8 cellular contexts compared by ENCODE assay signal in the genomic region with DNA sequence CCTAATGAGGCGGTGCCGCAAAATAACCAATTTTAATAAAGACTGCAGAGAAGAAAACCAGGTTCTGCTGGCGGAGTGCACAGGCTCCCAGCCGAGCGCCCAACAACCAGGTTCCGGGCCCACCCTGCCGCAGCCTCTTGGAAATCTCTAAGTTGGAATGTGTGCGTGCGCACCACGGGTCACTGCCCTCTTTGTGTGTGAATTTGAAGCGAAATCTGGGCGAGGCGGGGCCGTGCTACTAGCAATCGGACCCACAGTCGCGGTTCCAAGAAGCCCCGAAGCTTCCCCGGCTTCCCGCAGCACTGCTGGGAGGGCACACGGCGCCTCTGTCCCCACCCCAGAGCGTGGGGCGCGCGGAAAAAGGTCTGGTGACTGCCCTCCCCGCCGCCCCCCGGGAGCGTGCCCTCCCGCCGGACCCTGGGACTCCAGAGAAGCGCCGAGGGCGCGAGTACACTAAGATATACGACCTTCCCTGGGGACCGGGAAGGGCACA. TPM values are rescaled to one million over a fixed set of nuclear protein-coding genes. Genes with fewer than 3 reads are reported as not detected.
DNase-seq lines count a peak whose midpoint lies in the region; ATAC-seq, FAIRE-seq and TF ChIP-seq lines count a peak whose summit lies in the region.

No MANE protein-coding gene starts in this region.

- H2AFZ ChIP-seq in GM12878 (ENCODE audit: control insufficient read depth, low read depth, low read length), result peak overlapping the region; percentile 51

- no peaks in the 10 kb centered on the region for H4K20me1 ChIP-seq in GM12878 (ENCODE audit: control insufficient read depth, insufficient read depth)

- TF ChIP-seq EP300 in GM12878 (IDR thresholded peaks at IDR 0.05; ENCODE audit: borderline replicate concordance in 1 of 2, control insufficient read depth in 1 of 2, low read depth in 2 of 2, low read length in 2 of 2), result no peak

- SMC1A ChIA-PET in GM12878 (lab: Charles Lee; ENCODE audit: uncharacterized antibody, unreplicated experiment), result interaction anchor here (0.6 to 16.2 kb wide), 12 partner anchors 11 to 109 kb away, joined by 3 to 284 read pairs (median 4); no protein-coding TSS in a partner anchor

- TSS peak; percentile 85 for BruUV-seq in GM12878 (replicated peaks; lab: Mats Ljungman, UMichigan)

- H3K9me3 ChIP-seq in SJCRH30 (replicated peaks) (no peaks in the 10 kb centered on the region), GM12878 (replicated peaks; ENCODE audit: control insufficient read depth, insufficient read depth, low read length) (no peaks in the 10 kb centered on the region), iPS-18a (ENCODE audit: control insufficient read depth, low read depth, low read length) (no peaks in the 10 kb centered on the region), skeletal muscle satellite cell (replicated peaks; ENCODE audit: low read length) (no peaks in the 10 kb centered on the region)

- peak; percentile 25 for DNase-seq in activated gamma-delta T cell treated with Interleukin-2 at 50 U/mL for 16 hours
- no peak for DNase-seq in activated gamma-delta T cell (lab: John Stamatoyannopoulos, UW)
- DNase-seq in SJCRH30, result peak; percentile 64 to 71
- DNase-seq in GM12878 (ENCODE audit: low read depth, low spot score), result no peak
- DNase-seq in NCI-H2029 (lab: John Stamatoyannopoulos, UW), result no peak

- H3K36me3 ChIP-seq in SJCRH30, result no peaks in the 10 kb centered on the region
- H3K36me3 ChIP-seq in GM12878 (ENCODE audit: control insufficient read depth in 2 of 2, insufficient read depth in 2 of 2, low read length in 1 of 2), result peaks cover 0 to 12% of the 10 kb centered on the region in 2 experiments; a peak in 1 of 4 replicates
- H3K36me3 ChIP-seq in iPS-18a (ENCODE audit: control insufficient read depth, low read depth, low read length), result no peaks in the 10 kb centered on the region
- no peaks in the 10 kb centered on the region for H3K36me3 ChIP-seq in skeletal muscle satellite cell (ENCODE audit: insufficient read depth, low read length)

- H3K27ac ChIP-seq in SJCRH30, result peak overlapping the region; percentile 50; the same call in 1 of the 2 replicates
- H3K27ac ChIP-seq in GM12878 (ENCODE audit: control insufficient read depth, insufficient read depth), result peak overlapping the region; percentile 91
- H3K27ac ChIP-seq in iPS-18a (ENCODE audit: low read length), result peak overlapping the region; percentile 24

- no peak for TF ChIP-seq CTCF in GM12878 (IDR thresholded peaks at IDR 0.05 in 2 of 3, conservative IDR thresholded peaks at IDR 0.05 in 1 of 3; ENCODE audit: control insufficient read depth in 2 of 3, extremely low read depth in 1 of 3, insufficient read depth in 1 of 3, low read depth in 3 of 3, low read length in 3 of 3)

- H3K4me3 ChIP-seq in SJCRH30, result peak overlapping the region; percentile 75
- peak overlapping the region; percentile 100 for H3K4me3 ChIP-seq in GM12878
- peak overlapping the region; percentile 88 for H3K4me3 ChIP-seq in iPS-18a (ENCODE audit: low read length)
- H3K4me3 ChIP-seq in skeletal muscle satellite cell (ENCODE audit: low read length), result peak overlapping the region; percentile 82

- H3K4me1 ChIP-seq in SJCRH30, result peaks cover 6% of the 10 kb centered on the region
- peaks cover 30% of the 10 kb centered on the region for H3K4me1 ChIP-seq in GM12878 (ENCODE audit: control insufficient read depth, insufficient read depth, low read length)
- H3K4me1 ChIP-seq in iPS-18a (ENCODE audit: control insufficient read depth, low read depth, low read length), result peaks cover 24% of the 10 kb centered on the region
- H3K4me1 ChIP-seq in skeletal muscle satellite cell (ENCODE audit: control insufficient read depth, insufficient read depth, low read length), result peaks cover 33% of the 10 kb centered on the region

- H3K9ac ChIP-seq in GM12878 (ENCODE audit: control insufficient read depth, insufficient read depth, low read length) (peak overlapping the region; percentile 82), iPS-18a (ENCODE audit: low read length) (peak overlapping the region; percentile 78), skeletal muscle satellite cell (ENCODE audit: low read depth, low read length) (peak overlapping the region; percentile 76)

- POLR2A ChIA-PET in GM12878 (lab: Charles Lee), result interaction anchor here (0.6 to 11.5 kb wide), 11 partner anchors 8 to 1932 kb away, joined by 3 to 132 read pairs (median 4); no protein-coding TSS in a partner anchor

- ATAC-seq in HG03095 (IDR thresholded peaks at IDR 0.05; ENCODE audit: unreplicated experiment) (peak; percentile 10), GM12878 (peak; percentile 12)

- FAIRE-seq in GM12878 (lab: Jason Lieb, UNC), result no peak

- peak; percentile 3; the same call in 1 of the 2 replicates for TF ChIP-seq POLR2A in GM12878 (IDR thresholded peaks at IDR 0.05; ENCODE audit: low read depth, low read length)

- intact Hi-C loops in GM12878 (cut with micrococcal nuclease; ENCODE audit: unreplicated experiment), result loop anchor here (1.0 kb wide), 2 partner anchors 14 to 96 kb away; no protein-coding TSS in a partner anchor

- in situ Hi-C loops in GM12878 (cut with MboI), result no loop called here

- 0% methylated on average over 32 of the region's 38 CpGs for WGBS in GM12878 (ENCODE audit: insufficient coverage, insufficient replicate concordance, low lambda C conversion rate, missing lambda C conversion rate)

- H3K27me3 ChIP-seq in SJCRH30 (peaks cover 12% of the 10 kb centered on the region), GM12878 (replicated peaks in 1 of 2; ENCODE audit: control insufficient read depth in 2 of 2, insufficient read depth in 2 of 2, low read length in 1 of 2) (no peaks in the 10 kb centered on the region), iPS-18a (ENCODE audit: control insufficient read depth, insufficient read depth, low read length) (peaks cover 39% of the 10 kb centered on the region), skeletal muscle satellite cell (ENCODE audit: control insufficient read depth, insufficient read depth, low read length) (no peaks in the 10 kb centered on the region)

- H3K4me2 ChIP-seq in GM12878 (ENCODE audit: control insufficient read depth, insufficient read depth), result peak overlapping the region; percentile 75
- peak overlapping the region; percentile 98 for H3K4me2 ChIP-seq in skeletal muscle satellite cell (ENCODE audit: low read length)

- RAD21 ChIA-PET in GM12878 (lab: Charles Lee; ENCODE audit: unreplicated experiment), result interaction anchor here (0.7 to 13.9 kb wide), 12 partner anchors 9 to 417 kb away, joined by 3 to 255 read pairs (median 10); no protein-coding TSS in a partner anchor

- TF ChIP-seq RAD21 in GM12878 (IDR thresholded peaks at IDR 0.05; ENCODE audit: insufficient read depth, low read depth, low read length), result no peak

- CTCF ChIA-PET in GM12878 (lab: Yijun Ruan, JAX), result interaction anchor here (0.7 to 13.9 kb wide), 6 partner anchors 13 to 98 kb away, joined by 4 to 123 read pairs (median 7); no protein-coding TSS in a partner anchor

- peaks cover 57% of the 10 kb centered on the region for H3K79me2 ChIP-seq in GM12878 (ENCODE audit: control insufficient read depth, insufficient read depth, low read length)

TF ChIP-seq in GM12878, 131 proteins besides CTCF, POLR2A, EP300 and RAD21 (continues in another document):
- TF ChIP-seq SMAD5 (IDR thresholded peaks at IDR 0.05; ENCODE audit: low read depth), result peak; percentile 17; the same call in 1 of the 2 replicates
- TF ChIP-seq CREB1 (IDR thresholded peaks at IDR 0.05; ENCODE audit: low read depth), result no peak
- peak; percentile 56; the same call in 1 of the 2 replicates for TF ChIP-seq LARP7 (IDR thresholded peaks at IDR 0.05)
- TF ChIP-seq POLR2AphosphoS5 (IDR thresholded peaks at IDR 0.05; ENCODE audit: low read length), result peak; percentile 80
- peak; percentile 28 for TF ChIP-seq TBL1XR1 (IDR thresholded peaks at IDR 0.05; ENCODE audit: low read depth, low read length)
- TF ChIP-seq MTA2 (IDR thresholded peaks at IDR 0.05; ENCODE audit: low read depth), result peak; percentile 11; the same call in 1 of the 2 replicates
- TF ChIP-seq CHD1 (IDR thresholded peaks at IDR 0.05; ENCODE audit: low read depth, low read length), result 0 out of 2 replicates have a peak, but pooled peaks have one; percentile 18
- 0 out of 2 replicates have a peak, but pooled peaks have one; percentile 12 for TF ChIP-seq NFIC (IDR thresholded peaks at IDR 0.05; ENCODE audit: low read depth, low read length)
- no peak for TF ChIP-seq IKZF2 (IDR thresholded peaks at IDR 0.05)
- no peak for TF ChIP-seq YY1 (IDR thresholded peaks at IDR 0.05; ENCODE audit: low read depth, low read length)
- TF ChIP-seq TCF12 (IDR thresholded peaks at IDR 0.05; ENCODE audit: low read depth, low read length), result no peak

RNA-seq across cellular contexts. Expression of gene MAP3K8, which starts 0.7 kb away (rescaled TPM):
- 0.53 and 1.2 TPM in 2 replicates for total RNA-seq in SJCRH30 (2014; rRNA removed; shearing (Covaris generic))
- total RNA-seq in GM12878 (2013; cell fraction: nucleolus; rRNA removed), result 126 and 129 TPM in 2 replicates
- total RNA-seq in GM12878 (2014; rRNA removed), result 25.5 and 32.9 TPM in 2 replicates
- total RNA-seq in GM12878 (2014; rRNA removed; fragmentation: Illumina TruSeq; extraction: Trizol), result 30.2 and 31.5 TPM in 2 replicates
- 41.3 and 41.7 TPM in 2 replicates for total RNA-seq in GM12878 (2021)
- 45.4 TPM for polyA plus RNA-seq in GM12878 (2011; ENCODE audit: low read depth)
- polyA plus RNA-seq in GM12878 (2011; rRNA removed), result 115 and 146 TPM in 2 replicates
- 41.1 and 48.5 TPM in 2 replicates for polyA plus RNA-seq in GM12878 (2011; cell fraction: cytosol; rRNA removed)
- 65.2 and 95.6 TPM in 2 replicates for polyA plus RNA-seq in GM12878 (2011; cell fraction: nucleus; rRNA removed)
- polyA plus RNA-seq in GM12878 (2012), result 53.5 and 61.5 TPM in 2 replicates
- polyA plus RNA-seq in GM12878 (2014; fragmentation: Illumina TruSeq; extraction: Trizol), result 39.1 and 43.6 TPM in 2 replicates
- 10 to 100 TPM; 45.5 to 47.9 TPM for polyA plus RNA-seq in GM12878 (2014; fragmentation: Nextera tagmentation; extraction: Ambion mirVana)
- polyA plus RNA-seq in GM12878 (2014; rRNA removed), result 33.6 and 38.5 TPM in 2 replicates
- 10 to 100 TPM; 36.2 to 45.6 TPM for polyA plus RNA-seq in GM12878 (2016; fragmentation: Nextera tagmentation; extraction: Ambion mirVana)
- polyA minus RNA-seq in GM12878 (2011; rRNA and poly(A)+ RNA removed), result 64.8 and 78.0 TPM in 2 replicates
- polyA minus RNA-seq in GM12878 (2011; cell fraction: cytosol; rRNA and poly(A)+ RNA removed), result 19.9 and 20.1 TPM in 2 replicates
- polyA minus RNA-seq in GM12878 (2011; cell fraction: nucleus; rRNA and poly(A)+ RNA removed), result 41.0 and 41.7 TPM in 2 replicates
- 3.0 and 7.2 TPM in 2 replicates for total RNA-seq in skeletal muscle satellite cell (2012; rRNA removed)

Comparison
In these comparisons a context has a peak if more than half of its experiments do, and no peak if none do; other contexts are left out.
1. DNase-seq: peak in activated gamma-delta T cell treated with Interleukin-2 at 50 U/mL for 16 hours (single experiment) and SJCRH30 (2 of 2); none in activated gamma-delta T cell (single experiment), GM12878 (single experiment) and NCI-H2029 (single experiment).
2. H3K27ac ChIP-seq: peak in every context shown above with its lines; median percentile 91 in GM12878; 50 in SJCRH30; 24 in iPS-18a.
3. RNA of gene MAP3K8, which starts 0.7 kb away (total RNA-seq): 25.5 to 129 TPM in GM12878; 0.53 to 1.2 TPM in SJCRH30; every median in the first group is over 10 times any median in the second.
4. Peak in every context shown above with its lines, with median percentiles within 50 percentile points of each other: H3K4me3 ChIP-seq and H3K9ac ChIP-seq.